2 cellular contexts compared by ENCODE assay signal in genomic region chr1:56535949-56536348, GRCh38.
A peak's percentile ranks its signal among the peaks of the same experiment; 100 is the strongest.
TF ChIP-seq lines count a peak whose summit lies in the region.

No MANE protein-coding gene starts in this region.

TF ChIP-seq in GM23338, 12 proteins besides CTCF, POLR2A, EP300 and RAD21:
- TF ChIP-seq, protein P1, sequence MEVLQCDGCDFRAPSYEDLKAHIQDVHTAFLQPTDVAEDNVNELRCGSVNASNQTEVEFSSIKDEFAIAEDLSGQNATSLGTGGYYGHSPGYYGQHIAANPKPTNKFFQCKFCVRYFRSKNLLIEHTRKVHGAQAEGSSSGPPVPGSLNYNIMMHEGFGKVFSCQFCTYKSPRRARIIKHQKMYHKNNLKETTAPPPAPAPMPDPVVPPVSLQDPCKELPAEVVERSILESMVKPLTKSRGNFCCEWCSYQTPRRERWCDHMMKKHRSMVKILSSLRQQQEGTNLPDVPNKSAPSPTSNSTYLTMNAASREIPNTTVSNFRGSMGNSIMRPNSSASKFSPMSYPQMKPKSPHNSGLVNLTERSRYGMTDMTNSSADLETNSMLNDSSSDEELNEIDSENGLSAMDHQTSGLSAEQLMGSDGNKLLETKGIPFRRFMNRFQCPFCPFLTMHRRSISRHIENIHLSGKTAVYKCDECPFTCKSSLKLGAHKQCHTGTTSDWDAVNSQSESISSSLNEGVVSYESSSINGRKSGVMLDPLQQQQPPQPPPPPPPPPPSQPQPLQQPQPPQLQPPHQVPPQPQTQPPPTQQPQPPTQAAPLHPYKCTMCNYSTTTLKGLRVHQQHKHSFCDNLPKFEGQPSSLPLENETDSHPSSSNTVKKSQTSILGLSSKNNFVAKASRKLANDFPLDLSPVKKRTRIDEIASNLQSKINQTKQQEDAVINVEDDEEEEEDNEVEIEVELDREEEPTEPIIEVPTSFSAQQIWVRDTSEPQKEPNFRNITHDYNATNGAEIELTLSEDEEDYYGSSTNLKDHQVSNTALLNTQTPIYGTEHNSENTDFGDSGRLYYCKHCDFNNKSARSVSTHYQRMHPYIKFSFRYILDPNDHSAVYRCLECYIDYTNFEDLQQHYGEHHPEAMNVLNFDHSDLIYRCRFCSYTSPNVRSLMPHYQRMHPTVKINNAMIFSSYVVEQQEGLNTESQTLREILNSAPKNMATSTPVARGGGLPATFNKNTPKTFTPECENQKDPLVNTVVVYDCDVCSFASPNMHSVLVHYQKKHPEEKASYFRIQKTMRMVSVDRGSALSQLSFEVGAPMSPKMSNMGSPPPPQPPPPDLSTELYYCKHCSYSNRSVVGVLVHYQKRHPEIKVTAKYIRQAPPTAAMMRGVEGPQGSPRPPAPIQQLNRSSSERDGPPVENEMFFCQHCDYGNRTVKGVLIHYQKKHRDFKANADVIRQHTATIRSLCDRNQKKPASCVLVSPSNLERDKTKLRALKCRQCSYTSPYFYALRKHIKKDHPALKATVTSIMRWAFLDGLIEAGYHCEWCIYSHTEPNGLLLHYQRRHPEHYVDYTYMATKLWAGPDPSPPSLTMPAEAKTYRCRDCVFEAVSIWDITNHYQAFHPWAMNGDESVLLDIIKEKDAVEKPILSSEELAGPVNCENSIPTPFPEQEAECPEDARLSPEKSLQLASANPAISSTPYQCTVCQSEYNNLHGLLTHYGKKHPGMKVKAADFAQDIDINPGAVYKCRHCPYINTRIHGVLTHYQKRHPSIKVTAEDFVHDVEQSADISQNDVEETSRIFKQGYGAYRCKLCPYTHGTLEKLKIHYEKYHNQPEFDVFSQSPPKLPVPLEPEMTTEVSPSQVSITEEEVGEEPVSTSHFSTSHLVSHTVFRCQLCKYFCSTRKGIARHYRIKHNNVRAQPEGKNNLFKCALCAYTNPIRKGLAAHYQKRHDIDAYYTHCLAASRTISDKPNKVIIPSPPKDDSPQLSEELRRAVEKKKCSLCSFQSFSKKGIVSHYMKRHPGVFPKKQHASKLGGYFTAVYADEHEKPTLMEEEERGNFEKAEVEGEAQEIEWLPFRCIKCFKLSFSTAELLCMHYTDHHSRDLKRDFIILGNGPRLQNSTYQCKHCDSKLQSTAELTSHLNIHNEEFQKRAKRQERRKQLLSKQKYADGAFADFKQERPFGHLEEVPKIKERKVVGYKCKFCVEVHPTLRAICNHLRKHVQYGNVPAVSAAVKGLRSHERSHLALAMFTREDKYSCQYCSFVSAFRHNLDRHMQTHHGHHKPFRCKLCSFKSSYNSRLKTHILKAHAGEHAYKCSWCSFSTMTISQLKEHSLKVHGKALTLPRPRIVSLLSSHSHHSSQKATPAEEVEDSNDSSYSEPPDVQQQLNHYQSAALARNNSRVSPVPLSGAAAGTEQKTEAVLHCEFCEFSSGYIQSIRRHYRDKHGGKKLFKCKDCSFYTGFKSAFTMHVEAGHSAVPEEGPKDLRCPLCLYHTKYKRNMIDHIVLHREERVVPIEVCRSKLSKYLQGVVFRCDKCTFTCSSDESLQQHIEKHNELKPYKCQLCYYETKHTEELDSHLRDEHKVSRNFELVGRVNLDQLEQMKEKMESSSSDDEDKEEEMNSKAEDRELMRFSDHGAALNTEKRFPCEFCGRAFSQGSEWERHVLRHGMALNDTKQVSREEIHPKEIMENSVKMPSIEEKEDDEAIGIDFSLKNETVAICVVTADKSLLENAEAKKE (CRISPR knock-in tag; IDR thresholded peaks at IDR 0.05) = no peak
- TF ChIP-seq ETS1 (IDR thresholded peaks at IDR 0.05) = no peak
- no peak for TF ChIP-seq STAT1 (IDR thresholded peaks at IDR 0.05; ENCODE audit: unreplicated experiment)
- TF ChIP-seq ZNF114 (CRISPR knock-in tag; IDR thresholded peaks at IDR 0.05) = no peak

TF ChIP-seq in HepG2, 621 proteins besides CTCF, POLR2A, EP300 and RAD21 (continues in another document):
- TF ChIP-seq ZNF629 (CRISPR knock-in tag; conservative IDR thresholded peaks at IDR 0.05) (no peak), SIX1 (CRISPR knock-in tag; IDR thresholded peaks at IDR 0.05; ENCODE audit: borderline replicate concordance) (peak; percentile 74; the same call in 1 of the 2 replicates), SMC3 (IDR thresholded peaks at IDR 0.05; ENCODE audit: low read length) (no peak), HHEX (CRISPR knock-in tag; IDR thresholded peaks at IDR 0.05) (peak; percentile 94), ZFYVE20 (CRISPR knock-in tag; IDR thresholded peaks at IDR 0.05; ENCODE audit: borderline replicate concordance, low read depth) (no peak), FOXK2 (IDR thresholded peaks at IDR 0.05) (no peak), SMARCC2 (IDR thresholded peaks at IDR 0.05) (no peak), MXD4 (CRISPR knock-in tag; IDR thresholded peaks at IDR 0.05) (no peak), ZNF724P (CRISPR knock-in tag; IDR thresholded peaks at IDR 0.05; ENCODE audit: borderline replicate concordance) (no peak), NFIB (CRISPR knock-in tag; IDR thresholded peaks at IDR 0.05; ENCODE audit: borderline replicate concordance) (no peak), ZNF20 (CRISPR knock-in tag; IDR thresholded peaks at IDR 0.05) (no peak), ZNF317 (CRISPR knock-in tag; IDR thresholded peaks at IDR 0.05) (no peak), SYNCRIP (IDR thresholded peaks at IDR 0.05; ENCODE audit: insufficient read depth, low read depth, low read length) (no peak), NKX3-1 (CRISPR knock-in tag; IDR thresholded peaks at IDR 0.05) (no peak), FOXA3 (CRISPR knock-in tag; IDR thresholded peaks at IDR 0.05) (peak; percentile 69), ZFP90 (CRISPR knock-in tag; IDR thresholded peaks at IDR 0.05; ENCODE audit: borderline replicate concordance) (no peak), NR2F2 (IDR thresholded peaks at IDR 0.05; ENCODE audit: borderline replicate concordance, low read depth) (no peak), GATAD1 (CRISPR knock-in tag; IDR thresholded peaks at IDR 0.05) (no peak), SNRNP70 (IDR thresholded peaks at IDR 0.05; ENCODE audit: low read depth, low read length) (no peak), CC2D1A (CRISPR knock-in tag; IDR thresholded peaks at IDR 0.05) (no peak), MEIS2 (CRISPR knock-in tag; IDR thresholded peaks at IDR 0.05) (no peak), FOXM1 (CRISPR knock-in tag; IDR thresholded peaks at IDR 0.05) (no peak), PRMT3 (CRISPR knock-in tag; IDR thresholded peaks at IDR 0.05; ENCODE audit: borderline replicate concordance, low read depth) (no peak), ZNF350 (CRISPR knock-in tag; IDR thresholded peaks at IDR 0.05; ENCODE audit: borderline replicate concordance, low read depth) (no peak), NBN (conservative IDR thresholded peaks at IDR 0.05) (no peak), MAFG (CRISPR knock-in tag; IDR thresholded peaks at IDR 0.05) (no peak), ZNF775 (CRISPR knock-in tag; IDR thresholded peaks at IDR 0.05; ENCODE audit: borderline replicate concordance) (no peak), ZNF160 (CRISPR knock-in tag; IDR thresholded peaks at IDR 0.05) (no peak), ZNF33A (CRISPR knock-in tag; IDR thresholded peaks at IDR 0.05; ENCODE audit: borderline replicate concordance) (no peak), RBFOX2 (IDR thresholded peaks at IDR 0.05; ENCODE audit: low read depth, low read length) (no peak), HMGXB3 (CRISPR knock-in tag; IDR thresholded peaks at IDR 0.05; ENCODE audit: borderline replicate concordance) (no peak), ZNF768 (CRISPR knock-in tag; IDR thresholded peaks at IDR 0.05) (no peak), TAF1 (CRISPR knock-in tag; IDR thresholded peaks at IDR 0.05) (no peak), ZNF552 (CRISPR knock-in tag; IDR thresholded peaks at IDR 0.05; ENCODE audit: borderline replicate concordance) (no peak), SP1 (IDR thresholded peaks at IDR 0.05) (no peak), SP1 (CRISPR knock-in tag; IDR thresholded peaks at IDR 0.05) (no peak), FOXP1 (IDR thresholded peaks at IDR 0.05) (no peak), FOXP1 (CRISPR knock-in tag; IDR thresholded peaks at IDR 0.05) (peak; percentile 61; the same call in 1 of the 2 replicates), ZNF619 (CRISPR knock-in tag; IDR thresholded peaks at IDR 0.05) (no peak), SALL1 (CRISPR knock-in tag; IDR thresholded peaks at IDR 0.05) (peak; percentile 56), KAT8 (CRISPR knock-in tag; IDR thresholded peaks at IDR 0.05) (peak; percentile 35; the same call in 1 of the 2 replicates), MYC (CRISPR knock-in tag; IDR thresholded peaks at IDR 0.05; ENCODE audit: borderline replicate concordance) (no peak), GLI4 (CRISPR knock-in tag; IDR thresholded peaks at IDR 0.05; ENCODE audit: borderline replicate concordance) (no peak)
- TF ChIP-seq, protein P2, sequence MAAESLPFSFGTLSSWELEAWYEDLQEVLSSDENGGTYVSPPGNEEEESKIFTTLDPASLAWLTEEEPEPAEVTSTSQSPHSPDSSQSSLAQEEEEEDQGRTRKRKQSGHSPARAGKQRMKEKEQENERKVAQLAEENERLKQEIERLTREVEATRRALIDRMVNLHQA (CRISPR knock-in tag; IDR thresholded peaks at IDR 0.05) = no peak
- TF ChIP-seq, protein P3, sequence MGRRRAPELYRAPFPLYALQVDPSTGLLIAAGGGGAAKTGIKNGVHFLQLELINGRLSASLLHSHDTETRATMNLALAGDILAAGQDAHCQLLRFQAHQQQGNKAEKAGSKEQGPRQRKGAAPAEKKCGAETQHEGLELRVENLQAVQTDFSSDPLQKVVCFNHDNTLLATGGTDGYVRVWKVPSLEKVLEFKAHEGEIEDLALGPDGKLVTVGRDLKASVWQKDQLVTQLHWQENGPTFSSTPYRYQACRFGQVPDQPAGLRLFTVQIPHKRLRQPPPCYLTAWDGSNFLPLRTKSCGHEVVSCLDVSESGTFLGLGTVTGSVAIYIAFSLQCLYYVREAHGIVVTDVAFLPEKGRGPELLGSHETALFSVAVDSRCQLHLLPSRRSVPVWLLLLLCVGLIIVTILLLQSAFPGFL (CRISPR knock-in tag; IDR thresholded peaks at IDR 0.05) = no peak
- TF ChIP-seq, protein P4, sequence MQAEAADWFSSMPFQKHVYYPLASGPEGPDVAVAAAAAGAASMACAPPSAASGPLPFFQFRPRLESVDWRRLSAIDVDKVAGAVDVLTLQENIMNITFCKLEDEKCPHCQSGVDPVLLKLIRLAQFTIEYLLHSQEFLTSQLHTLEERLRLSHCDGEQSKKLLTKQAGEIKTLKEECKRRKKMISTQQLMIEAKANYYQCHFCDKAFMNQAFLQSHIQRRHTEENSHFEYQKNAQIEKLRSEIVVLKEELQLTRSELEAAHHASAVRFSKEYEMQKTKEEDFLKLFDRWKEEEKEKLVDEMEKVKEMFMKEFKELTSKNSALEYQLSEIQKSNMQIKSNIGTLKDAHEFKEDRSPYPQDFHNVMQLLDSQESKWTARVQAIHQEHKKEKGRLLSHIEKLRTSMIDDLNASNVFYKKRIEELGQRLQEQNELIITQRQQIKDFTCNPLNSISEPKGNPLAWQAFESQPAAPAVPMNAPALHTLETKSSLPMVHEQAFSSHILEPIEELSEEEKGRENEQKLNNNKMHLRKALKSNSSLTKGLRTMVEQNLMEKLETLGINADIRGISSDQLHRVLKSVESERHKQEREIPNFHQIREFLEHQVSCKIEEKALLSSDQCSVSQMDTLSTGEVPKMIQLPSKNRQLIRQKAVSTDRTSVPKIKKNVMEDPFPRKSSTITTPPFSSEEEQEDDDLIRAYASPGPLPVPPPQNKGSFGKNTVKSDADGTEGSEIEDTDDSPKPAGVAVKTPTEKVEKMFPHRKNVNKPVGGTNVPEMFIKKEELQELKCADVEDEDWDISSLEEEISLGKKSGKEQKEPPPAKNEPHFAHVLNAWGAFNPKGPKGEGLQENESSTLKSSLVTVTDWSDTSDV (CRISPR knock-in tag; IDR thresholded peaks at IDR 0.05) = no peak
- TF ChIP-seq, protein P5, sequence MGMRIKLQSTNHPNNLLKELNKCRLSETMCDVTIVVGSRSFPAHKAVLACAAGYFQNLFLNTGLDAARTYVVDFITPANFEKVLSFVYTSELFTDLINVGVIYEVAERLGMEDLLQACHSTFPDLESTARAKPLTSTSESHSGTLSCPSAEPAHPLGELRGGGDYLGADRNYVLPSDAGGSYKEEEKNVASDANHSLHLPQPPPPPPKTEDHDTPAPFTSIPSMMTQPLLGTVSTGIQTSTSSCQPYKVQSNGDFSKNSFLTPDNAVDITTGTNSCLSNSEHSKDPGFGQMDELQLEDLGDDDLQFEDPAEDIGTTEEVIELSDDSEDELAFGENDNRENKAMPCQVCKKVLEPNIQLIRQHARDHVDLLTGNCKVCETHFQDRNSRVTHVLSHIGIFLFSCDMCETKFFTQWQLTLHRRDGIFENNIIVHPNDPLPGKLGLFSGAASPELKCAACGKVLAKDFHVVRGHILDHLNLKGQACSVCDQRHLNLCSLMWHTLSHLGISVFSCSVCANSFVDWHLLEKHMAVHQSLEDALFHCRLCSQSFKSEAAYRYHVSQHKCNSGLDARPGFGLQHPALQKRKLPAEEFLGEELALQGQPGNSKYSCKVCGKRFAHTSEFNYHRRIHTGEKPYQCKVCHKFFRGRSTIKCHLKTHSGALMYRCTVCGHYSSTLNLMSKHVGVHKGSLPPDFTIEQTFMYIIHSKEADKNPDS (CRISPR knock-in tag; IDR thresholded peaks at IDR 0.05) = no peak
- TF ChIP-seq, protein P6, sequence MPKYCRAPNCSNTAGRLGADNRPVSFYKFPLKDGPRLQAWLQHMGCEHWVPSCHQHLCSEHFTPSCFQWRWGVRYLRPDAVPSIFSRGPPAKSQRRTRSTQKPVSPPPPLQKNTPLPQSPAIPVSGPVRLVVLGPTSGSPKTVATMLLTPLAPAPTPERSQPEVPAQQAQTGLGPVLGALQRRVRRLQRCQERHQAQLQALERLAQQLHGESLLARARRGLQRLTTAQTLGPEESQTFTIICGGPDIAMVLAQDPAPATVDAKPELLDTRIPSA (CRISPR knock-in tag; IDR thresholded peaks at IDR 0.05; ENCODE audit: borderline replicate concordance) = no peak
